ENCODE assay signal across 23 cellular contexts in genomic region chr2:172109670-172110421, GRCh38. TPM values are rescaled to one million over a fixed set of nuclear protein-coding genes. Genes with fewer than 3 reads are reported as not detected.
A peak's percentile ranks its signal among the peaks of the same experiment; 100 is the strongest.
DNase-seq lines count a peak whose midpoint lies in the region; ATAC-seq and TF ChIP-seq lines count a peak whose summit lies in the region.
"Had no signal": no experiment of that assay in that cellular context is flagged by ENCODE, and none has a peak within 500 bp of the region (broad histone marks: within the 10 kb centered on the region; RNA-seq: fewer than 3 reads in every experiment).

No MANE protein-coding gene starts in this region.

- H3K4me3 ChIP-seq in IMR-90 (ENCODE audit: insufficient read depth, low read depth, low read length), result no peak overlapping the region
- H3K4me3 ChIP-seq in iPS-18c (ENCODE audit: insufficient read depth, low read depth, low read length), result peak overlapping the region; percentile 36
- H3K4me3 ChIP-seq in neuronal stem cell (ENCODE audit: low read length in 2 of 2), result peak overlapping the region in 1 of 2 donors; percentile 60
- no peak overlapping the region for H3K4me3 ChIP-seq in prostate gland
- H3K4me3 ChIP-seq: breast epithelium, hepatocyte, tibial nerve had no signal

- H3K9ac ChIP-seq in IMR-90 (ENCODE audit: low read depth, low read length), result no peak overlapping the region
- peak overlapping the region; percentile 82 for H3K9ac ChIP-seq in neuronal stem cell (ENCODE audit: low read depth, low read length, poor library complexity)

- no peak overlapping the region for H2BK20ac ChIP-seq in IMR-90 (ENCODE audit: low read depth, low read length)

- TF ChIP-seq CTCF in GM10266 (IDR thresholded peaks at IDR 0.05; ENCODE audit: control insufficient read depth, insufficient read depth, low read depth, missing control alignments) (no peak), IMR-90 (conservative IDR thresholded peaks at IDR 0.05; ENCODE audit: low read depth, low read length) (no peak), prostate gland (IDR thresholded peaks at IDR 0.05) (no peak)

- H2AK5ac ChIP-seq in IMR-90 (ENCODE audit: low read depth, low read length) (no peak overlapping the region), neuronal stem cell (ENCODE audit: low read depth, low read length) (no peak overlapping the region)

- H4K91ac ChIP-seq in IMR-90 (ENCODE audit: insufficient read depth, low read depth, low read length) (no peak overlapping the region), neuronal stem cell (ENCODE audit: low read depth, low read length, poor library complexity) (no peak overlapping the region)

- in situ Hi-C loops in IMR-90 (cut with MboI; ENCODE audit: low sequenced_read_pairs), result loop anchor here (5.0 kb wide), 2 partner anchors 303 to 408 kb away; no protein-coding TSS in a partner anchor

- H4K8ac ChIP-seq in IMR-90 (ENCODE audit: low read depth in 2 of 2, low read length in 2 of 2) (no peak overlapping the region), neuronal stem cell (ENCODE audit: low read depth, low read length) (no peak overlapping the region)

- TF ChIP-seq POLR2A in IMR-90 (IDR thresholded peaks at IDR 0.05; ENCODE audit: low read depth, low read length), result no peak
- TF ChIP-seq POLR2A in prostate gland (IDR thresholded peaks at IDR 0.05), result no peak

- POLR2A ChIA-PET in IMR-90 (lab: Charles Lee; ENCODE audit: unreplicated experiment), result no interaction called here

- H2BK5ac ChIP-seq in IMR-90 (ENCODE audit: low read depth, low read length, poor library complexity, severe bottlenecking) (no peak overlapping the region), neuronal stem cell (ENCODE audit: low read length) (no peak overlapping the region)

- DNase-seq in GM10266 (ENCODE audit: extremely low spot score) (peak; percentile 7), IMR-90 (no peak), neuronal stem cell (ENCODE audit: low spot score) (peak; percentile 15), NCI-H526 (lab: John Stamatoyannopoulos, UW) (no peak), prostate gland (ENCODE audit: low spot score) (no peak)
- no peak for DNase-seq in activated CD4-positive, alpha-beta T cell treated with anti-CD3 and anti-CD28 coated beads, Interleukin-2, amount 50 U/mL, for 1 hour
- DNase-seq: activated CD4-positive, CD25-positive, alpha-beta regulatory T cell; activated naive CD8-positive, alpha-beta T cell treated with anti-CD3 and anti-CD28 coated beads, Interleukin-2, amount 50 U/mL, for 24 hours; CD8-positive, alpha-beta T cell; DMS53; MM.1S; NCI-H187; stimulated activated CD4-positive, alpha-beta T cell treated with anti-CD3 and anti-CD28 coated beads, Interleukin-1b, Interleukin-23, amount 100 ng/mL, for 48 hours; T-helper 9 cell had no signal

- no peaks in the 10 kb centered on the region for H3K9me1 ChIP-seq in IMR-90 (ENCODE audit: insufficient read depth, low read length)

- H3K56ac ChIP-seq in IMR-90 (ENCODE audit: extremely low read depth, insufficient read depth, low read length), result no peak overlapping the region

- peak overlapping the region; percentile 71 for H2AFZ ChIP-seq in IMR-90 (replicated peaks; ENCODE audit: low read length, poor library complexity)
- H2AFZ ChIP-seq in neuronal stem cell (ENCODE audit: low read length), result peak overlapping the region; percentile 30
- H2AFZ ChIP-seq: hepatocyte had no signal

- no peak overlapping the region; the same call in 1 of the 2 replicates for H3K23ac ChIP-seq in IMR-90 (ENCODE audit: low read depth, low read length)
- H3K23ac ChIP-seq in neuronal stem cell (ENCODE audit: low read depth, low read length, poor library complexity), result no peak overlapping the region

- intact Hi-C loops in IMR-90 (cut with micrococcal nuclease), result no loop called here
- intact Hi-C loops in prostate gland (cut with DNase I), result loop anchor here (5.0 to 10.0 kb wide), 2 partner anchors 513 to 535 kb away; no protein-coding TSS in a partner anchor

- ATAC-seq in IMR-90 (ENCODE audit: low read depth) (no peak), GM18511 (IDR thresholded peaks at IDR 0.05; ENCODE audit: unreplicated experiment) (no peak)
- ATAC-seq: activated naive CD8-positive, alpha-beta T cell treated with anti-CD3 and anti-CD28 coated beads, Interleukin-2, amount 50 U/mL, for 24 hours; activated T-helper 17 cell treated with anti-CD3 and anti-CD28 coated beads, Interleukin-2, amount 50 U/mL, for 72 hours; CD8-positive, alpha-beta T cell; sciatic nerve had no signal

- H2BK120ac ChIP-seq in IMR-90 (ENCODE audit: low read depth, low read length), result no peak overlapping the region
- no peak overlapping the region for H2BK120ac ChIP-seq in neuronal stem cell (ENCODE audit: low read depth, low read length)

- TF ChIP-seq RAD21 in IMR-90 (IDR thresholded peaks at IDR 0.05; ENCODE audit: low read length), result no peak

- WGBS in IMR-90 (ENCODE audit: extremely low coverage in 2 of 2, insufficient read length in 1 of 2), 2 experiments, result 71% methylated on average over 18 of the region's 30 CpGs; no CpG with 5 or more reads in 1 of the 2 experiments
- no CpG with 5 or more reads among the region's 30 CpGs for WGBS in neuronal stem cell (ENCODE audit: extremely low coverage in 2 of 2, insufficient read length in 2 of 2, insufficient replicate concordance in 1 of 2), 2 donors
- WGBS in prostate gland, result 82% methylated on average over 30 of the region's 30 CpGs

- H3K18ac ChIP-seq in IMR-90 (ENCODE audit: low read depth, low read length) (no peak overlapping the region), neuronal stem cell (ENCODE audit: low read length) (peak overlapping the region; percentile 67)

- no peak overlapping the region for H3K4ac ChIP-seq in IMR-90 (ENCODE audit: low read depth, low read length)
- no peak overlapping the region for H3K4ac ChIP-seq in neuronal stem cell (ENCODE audit: low read length)

- CTCF ChIA-PET in IMR-90 (lab: Yijun Ruan, JAX), result no interaction called here

- H3K79me1 ChIP-seq in IMR-90 (ENCODE audit: low read depth in 1 of 2, low read length in 2 of 2) (no peaks in the 10 kb centered on the region), neuronal stem cell (ENCODE audit: low read depth, low read length) (no peaks in the 10 kb centered on the region)

- H2BK12ac ChIP-seq in neuronal stem cell (ENCODE audit: low read length), result no peak overlapping the region

- dilution Hi-C loops in IMR-90 (cut with HindIII; ENCODE audit: low sequenced_read_pairs, unreplicated experiment), result no loop called here

- H3K4me1 ChIP-seq in IMR-90 (ENCODE audit: control insufficient read depth, insufficient read depth, low read length) (no peaks in the 10 kb centered on the region), neuronal stem cell (ENCODE audit: control insufficient read depth in 2 of 2, insufficient read depth in 1 of 2, low read depth in 1 of 2, low read length in 2 of 2) (peaks cover 0 to 23% of the 10 kb centered on the region in 2 donors), prostate gland (replicated peaks) (no peaks in the 10 kb centered on the region)
- H3K4me1 ChIP-seq: breast epithelium had no signal

- H4K5ac ChIP-seq in IMR-90 (ENCODE audit: low read depth, low read length), result no peak overlapping the region

- H2AK9ac ChIP-seq in IMR-90 (replicated peaks; ENCODE audit: low read depth, low read length, poor library complexity), result peak overlapping the region; percentile 48

- H3K9me3 ChIP-seq in IMR-90 (ENCODE audit: control insufficient read depth, insufficient read depth, low read length) (no peaks in the 10 kb centered on the region), iPS-18c (ENCODE audit: control insufficient read depth, insufficient read depth, low read length) (peaks cover 2% of the 10 kb centered on the region), neuronal stem cell (replicated peaks in 1 of 2; ENCODE audit: control insufficient read depth in 2 of 2, insufficient read depth in 1 of 2, low read depth in 1 of 2, low read length in 2 of 2) (peaks cover 0 to 3% of the 10 kb centered on the region in 2 donors), prostate gland (no peaks in the 10 kb centered on the region)
- H3K9me3 ChIP-seq: breast epithelium, tibial nerve had no signal

- H3K14ac ChIP-seq in IMR-90 (replicated peaks; ENCODE audit: low read depth, low read length) (no peak overlapping the region), neuronal stem cell (ENCODE audit: low read length) (peak overlapping the region; percentile 25)

- no peak overlapping the region for H3K4me2 ChIP-seq in IMR-90 (ENCODE audit: low read depth, low read length)
- H3K4me2 ChIP-seq in neuronal stem cell (ENCODE audit: insufficient read depth, low read length, poor library complexity, severe bottlenecking), result peak overlapping the region; percentile 51
- H3K4me2 ChIP-seq: hepatocyte had no signal

- no peaks in the 10 kb centered on the region for H4K20me1 ChIP-seq in IMR-90 (ENCODE audit: insufficient read depth, low read length)

- no peak overlapping the region for H2BK15ac ChIP-seq in IMR-90 (ENCODE audit: low read depth, low read length)
- H2BK15ac ChIP-seq in neuronal stem cell (ENCODE audit: low read length), result peak overlapping the region; percentile 69

- no TSS peak for BruUV-seq in IMR-90 (replicated peaks; lab: Mats Ljungman, UMichigan)

- H3K36me3 ChIP-seq in IMR-90 (ENCODE audit: control insufficient read depth, insufficient read depth, low read length) (no peaks in the 10 kb centered on the region), neuronal stem cell (replicated peaks in 1 of 2; ENCODE audit: control insufficient read depth in 2 of 2, insufficient read depth in 2 of 2, low read length in 2 of 2) (no peaks in the 10 kb centered on the region), prostate gland (no peaks in the 10 kb centered on the region)
- H3K36me3 ChIP-seq: breast epithelium, tibial nerve had no signal

- no peak overlapping the region for H3K27ac ChIP-seq in IMR-90 (ENCODE audit: insufficient read depth, low read length)
- H3K27ac ChIP-seq in neuronal stem cell (replicated peaks; ENCODE audit: low read length), result no peak overlapping the region
- no peak overlapping the region for H3K27ac ChIP-seq in prostate gland
- H3K27ac ChIP-seq: breast epithelium, hepatocyte, tibial nerve had no signal

- H3K27me3 ChIP-seq in IMR-90 (ENCODE audit: control insufficient read depth, insufficient read depth, low read length), result no peaks in the 10 kb centered on the region; the same call in 1 of the 2 replicates
- peaks cover 28 to 54% (median 30%) of the 10 kb centered on the region in 3 experiments for H3K27me3 ChIP-seq in neuronal stem cell (ENCODE audit: control insufficient read depth in 3 of 3, insufficient read depth in 3 of 3, low read depth in 1 of 3, low read length in 3 of 3)
- H3K27me3 ChIP-seq in prostate gland (replicated peaks; ENCODE audit: insufficient read depth), result peaks cover 17% of the 10 kb centered on the region

RNA-seq across cellular contexts. Expression of gene DLX2, which starts 7.1 kb away (rescaled TPM):
- not detected in 2 replicates for total RNA-seq in IMR-90 (2012; rRNA removed)
- polyA plus RNA-seq in IMR-90 (2012; rRNA removed), result 0.38 and 0.44 TPM in 2 replicates
- 0.55 and 0.60 TPM in 2 replicates for polyA plus RNA-seq in IMR-90 (2012; cell fraction: cytosol; rRNA removed)
- polyA plus RNA-seq in IMR-90 (2012; cell fraction: nucleus; rRNA removed; ENCODE audit: low replicate concordance), result 1.1 and 1.2 TPM in 2 replicates
- polyA plus RNA-seq in neuronal stem cell (2013, experiment 1 of 2), result 0.06 TPM
- polyA plus RNA-seq in neuronal stem cell (2013, experiment 2 of 2), result 0.10 TPM
- under 1 TPM in 1 of 2 donors, not detected in 1; 0.45 TPM for total RNA-seq in prostate gland
- total RNA-seq: activated T-helper 17 cell treated with anti-CD3 and anti-CD28 coated beads, Interleukin-2, amount 50 U/mL, for 72 hours; liver; tibial nerve had no signal
- polyA plus RNA-seq: liver had no signal

RNA-seq across cellular contexts. Expression of gene DLX1, which starts 24.5 kb away (rescaled TPM):
- total RNA-seq in IMR-90 (2012; rRNA removed), result 0.36 and 1.1 TPM in 2 replicates
- polyA plus RNA-seq in IMR-90 (2012; rRNA removed), result 2.1 and 2.2 TPM in 2 replicates
- polyA plus RNA-seq in IMR-90 (2012; cell fraction: cytosol; rRNA removed), result 0.97 and 1.3 TPM in 2 replicates
- 3.7 and 5.4 TPM in 2 replicates for polyA plus RNA-seq in IMR-90 (2012; cell fraction: nucleus; rRNA removed; ENCODE audit: low replicate concordance)
- 0.08 TPM for polyA plus RNA-seq in neuronal stem cell (2013, experiment 1 of 2)
- polyA plus RNA-seq in neuronal stem cell (2013, experiment 2 of 2), result 0.10 TPM
- total RNA-seq in prostate gland, result 1 to 10 TPM in 1 of 2 donors, not detected in 1; 1.3 TPM
- total RNA-seq: activated T-helper 17 cell treated with anti-CD3 and anti-CD28 coated beads, Interleukin-2, amount 50 U/mL, for 72 hours; CD8-positive, alpha-beta T cell; fibroblast of villous mesenchyme; hepatocyte; liver had no signal
- polyA plus RNA-seq: hepatocyte, liver had no signal

Comparison
In these comparisons a context has a peak if more than half of its experiments do, and no peak if none do; other contexts are left out.
1. DNase-seq: peak in GM10266 (single experiment) and neuronal stem cell (single experiment); none in IMR-90 (single experiment), NCI-H526 (0 of 2), activated CD4-positive, alpha-beta T cell treated with anti-CD3 and anti-CD28 coated beads, Interleukin-2, amount 50 U/mL, for 1 hour (single experiment) and prostate gland (single experiment).